8 cellular contexts compared by ENCODE assay signal in genomic region chr11:118997627-118998387, GRCh38. TPM values are rescaled to one million over a fixed set of nuclear protein-coding genes. Genes with fewer than 3 reads are reported as not detected.
DNase-seq lines count a peak whose midpoint lies in the region; ATAC-seq and TF ChIP-seq lines count a peak whose summit lies in the region.

CENATAC (plus strand) TSS chr11:118998138; CDS start chr11:118998198, 60 bp downstream.

- peak within 1 kb of the TSS; percentile 95 to 98 (median 96) for H3K4me3 Mint-ChIP-seq in IgD-negative memory B cell

- H3K4me3 ChIP-seq in epithelial cell of proximal tubule (ENCODE audit: low read depth, low read length): peak within 1 kb of the TSS; percentile 91

- no peaks in the 10 kb centered on the region for H3K9me3 Mint-ChIP-seq in IgD-negative memory B cell

- peak within 1 kb of the TSS; percentile 87 to 94 (median 93) for H3K27ac Mint-ChIP-seq in IgD-negative memory B cell

- peak; percentile 5 for TF ChIP-seq CTCF in epithelial cell of proximal tubule (conservative IDR thresholded peaks at IDR 0.05; ENCODE audit: low read depth, low read length)

- H3K4me1 Mint-ChIP-seq in IgD-negative memory B cell: peaks cover 21 to 30% (median 23%) of the 10 kb centered on the region in 3 donors

- H3K36me3 Mint-ChIP-seq in IgD-negative memory B cell: peaks cover 3% of the 10 kb centered on the region

- peak; percentile 83 for DNase-seq in DMS153 (lab: John Stamatoyannopoulos, UW)
- DNase-seq in OCI-M1 (lab: John Stamatoyannopoulos, UW): peak; percentile 99
- peak; percentile 97 for DNase-seq in activated T-cell treated with anti-CD3 and anti-CD28 coated beads for 48 hours (ENCODE audit: low read depth)
- no peak for DNase-seq in epithelial cell of proximal tubule (ENCODE audit: low read depth)
- DNase-seq in mucosa of gallbladder (ENCODE audit: low spot score): peak; percentile 96
- DNase-seq in stimulated activated CD8-positive, alpha-beta memory T cell treated with anti-CD3 and anti-CD28 coated beads, Interleukin-4, amount 100 ng/mL, for 4 hours (ENCODE audit: low read depth in 2 of 2, low spot score in 1 of 2): peak; percentile 87 to 89

- no peaks in the 10 kb centered on the region for H3K27me3 Mint-ChIP-seq in IgD-negative memory B cell

- peak; percentile 90 for ATAC-seq in GM21576 (IDR thresholded peaks at IDR 0.05; ENCODE audit: unreplicated experiment)

RNA-seq across cellular contexts. Expression of gene CENATAC, which starts in this region (rescaled TPM):
- polyA plus RNA-seq in IgD-negative memory B cell: 11.2 TPM
- 13.0 and 14.1 TPM in 2 replicates for total RNA-seq in epithelial cell of proximal tubule
- 23.2 TPM for total RNA-seq in mucosa of gallbladder
